25 cellular contexts compared by ENCODE assay signal in genomic region chr3:157956850-157957249, GRCh38.
"Had no signal": no experiment of that assay in that cellular context is flagged by ENCODE, and none has a peak within 500 bp of the region (broad histone marks: within the 10 kb centered on the region; RNA-seq: fewer than 3 reads in every experiment).

No MANE protein-coding gene starts in this region.

- H3K4me3 Mint-ChIP-seq: activated CD4-positive, alpha-beta memory T cell treated with anti-CD3 and anti-CD28 coated beads, Interleukin-2, amount 10 ng/mL, durations not matched to agents 7 days and 5 days; activated CD4-positive, alpha-beta T cell treated with anti-CD3 and anti-CD28 coated beads for 36 hours; activated naive CD4-positive, alpha-beta T cell treated with anti-CD3 and anti-CD28 coated beads, Interleukin-2, amount 10 ng/mL, durations not matched to agents 7 days and 5 days; activated naive CD8-positive, alpha-beta T cell treated with anti-CD3 and anti-CD28 coated beads for 36 hours had no signal

- H3K36me3 Mint-ChIP-seq: activated naive CD4-positive, alpha-beta T cell treated with anti-CD3 and anti-CD28 coated beads, Interleukin-2, amount 10 ng/mL, durations not matched to agents 7 days and 5 days; activated naive CD8-positive, alpha-beta T cell treated with anti-CD3 and anti-CD28 coated beads for 36 hours had no signal

- H3K9me2 ChIP-seq: SK-N-SH had no signal

- H3K4me1 Mint-ChIP-seq: activated CD4-positive, alpha-beta memory T cell treated with anti-CD3 and anti-CD28 coated beads, Interleukin-2, amount 10 ng/mL, durations not matched to agents 7 days and 5 days; activated CD4-positive, alpha-beta T cell treated with anti-CD3 and anti-CD28 coated beads for 36 hours; activated naive CD4-positive, alpha-beta T cell treated with anti-CD3 and anti-CD28 coated beads, Interleukin-2, amount 10 ng/mL, durations not matched to agents 7 days and 5 days; activated naive CD8-positive, alpha-beta T cell treated with anti-CD3 and anti-CD28 coated beads for 36 hours had no signal

- H3K9me3 Mint-ChIP-seq: activated T-helper 2 cell treated with anti-CD3 and anti-CD28 coated beads, Interferon-gamma antibody, Interleukin-2, Interleukin-4, amounts not matched to agents 10 μg/mL and 5 μg/mL and 100 μg/mL, durations not matched to agents 14 hours and 24 hours and 36 hours had no signal

- H3K9ac ChIP-seq: SK-N-SH had no signal

- H3K4me2 ChIP-seq: SK-N-SH had no signal

- H3K27me3 Mint-ChIP-seq: activated CD4-positive, alpha-beta memory T cell treated with anti-CD3 and anti-CD28 coated beads, Interleukin-2, amount 10 ng/mL, durations not matched to agents 7 days and 5 days; activated CD4-positive, alpha-beta T cell treated with anti-CD3 and anti-CD28 coated beads for 36 hours; activated naive CD4-positive, alpha-beta T cell treated with anti-CD3 and anti-CD28 coated beads, Interleukin-2, amount 10 ng/mL, durations not matched to agents 7 days and 5 days; activated naive CD8-positive, alpha-beta T cell treated with anti-CD3 and anti-CD28 coated beads for 36 hours had no signal

- H3K9me3 ChIP-seq: SK-N-SH had no signal

- DNase-seq: activated CD4-positive, alpha-beta memory T cell treated with anti-CD3 and anti-CD28 coated beads, Interleukin-2, amount 10 ng/mL, durations not matched to agents 7 days and 5 days; activated CD4-positive, alpha-beta T cell treated with anti-CD3 and anti-CD28 coated beads for 36 hours; activated CD4-positive, alpha-beta T cell treated with anti-CD3 and anti-CD28 coated beads, Interleukin-2, amount 50 U/mL, for 1 hour; activated gamma-delta T cell treated with Interleukin-2 at 50 U/mL for 16 hours; activated naive CD4-positive, alpha-beta T cell treated with anti-CD3 and anti-CD28 coated beads, Interleukin-2, amount 10 ng/mL, durations not matched to agents 7 days and 5 days; activated naive CD8-positive, alpha-beta T cell treated with anti-CD3 and anti-CD28 coated beads for 36 hours; activated T-cell treated with anti-CD3 and anti-CD28 coated beads for 4 hours; activated T-cell treated with anti-CD3 and anti-CD28 coated beads, Interleukin-2, amount 50 U/mL, for 48 hours; anterior cingulate cortex; KG1; NCI-H1048; NCI-H1417; NCI-H1930; NCI-H2171; NCI-H2227 treated with DMSO at 0.1 percent for 48 hours; NCI-H510A; NCI-H526 treated with DMSO at 0.1 percent for 48 hours; OCI-M1; RPMI8226; SK-N-SH; T-helper 1 cell had no signal

- ATAC-seq: activated CD4-positive, alpha-beta T cell treated with anti-CD3 and anti-CD28 coated beads for 36 hours; Panc1; Right ventricle myocardium inferior had no signal

- H3K27ac Mint-ChIP-seq: activated CD4-positive, alpha-beta memory T cell treated with anti-CD3 and anti-CD28 coated beads, Interleukin-2, amount 10 ng/mL, durations not matched to agents 7 days and 5 days; activated CD4-positive, alpha-beta T cell treated with anti-CD3 and anti-CD28 coated beads for 36 hours; activated naive CD4-positive, alpha-beta T cell treated with anti-CD3 and anti-CD28 coated beads, Interleukin-2, amount 10 ng/mL, durations not matched to agents 7 days and 5 days; activated naive CD8-positive, alpha-beta T cell treated with anti-CD3 and anti-CD28 coated beads for 36 hours; activated T-helper 2 cell treated with anti-CD3 and anti-CD28 coated beads, Interferon-gamma antibody, Interleukin-2, Interleukin-4, amounts not matched to agents 10 μg/mL and 5 μg/mL and 100 μg/mL, durations not matched to agents 14 hours and 24 hours and 36 hours had no signal

- H3K27ac ChIP-seq: VCaP had no signal
